Comparison of ENCODE assay signal across 12 cellular contexts in genomic region chr7:96495751-96496216, GRCh38.
A peak's percentile ranks its signal among the peaks of the same experiment; 100 is the strongest.
DNase-seq lines count a peak whose midpoint lies in the region; ATAC-seq and TF ChIP-seq lines count a peak whose summit lies in the region.
"Had no signal": no experiment of that assay in that cellular context is flagged by ENCODE, and none has a peak within 500 bp of the region (broad histone marks: within the 10 kb centered on the region; RNA-seq: fewer than 3 reads in every experiment).

No MANE protein-coding gene starts in this region.

- DNase-seq in DMS153 (lab: John Stamatoyannopoulos, UW) (peak; percentile 82), NCI-H1092 (lab: John Stamatoyannopoulos, UW) (peak; percentile 62), T-cell (no peak), left colon (no peak), GM03348 (ENCODE audit: low spot score) (no peak), foreskin keratinocyte (no peak)
- DNase-seq in effector CD8-positive, alpha-beta T cell (lab: John Stamatoyannopoulos, UW), result no peak
- DNase-seq: HFFc6; NCI-H82; stimulated activated CD4-positive, alpha-beta T cell treated with anti-CD3 and anti-CD28 coated beads, Interleukin-2, amount 100 ng/mL, for 48 hours had no signal

- peaks cover 8 to 9% (median 9%) of the 10 kb centered on the region in 3 donors for H3K4me1 Mint-ChIP-seq in T-cell

- peaks cover 0 to 2% of the 10 kb centered on the region in 2 donors for H3K27me3 Mint-ChIP-seq in T-cell

- no peaks in the 10 kb centered on the region for H3K4me1 ChIP-seq in foreskin keratinocyte
- H3K4me1 ChIP-seq: esophagus muscularis mucosa had no signal

- intact Hi-C loops in left colon (cut with DNase I, micrococcal nuclease), result no loop called here

- H3K4me3 Mint-ChIP-seq in T-cell, result peak overlapping the region in 2 of 3 donors; percentile 11 to 32
- H3K4me3 Mint-ChIP-seq: HFFc6 had no signal

- peak overlapping the region; percentile 30 to 71 for H3K27ac Mint-ChIP-seq in T-cell
- H3K27ac Mint-ChIP-seq: HFFc6 had no signal

- CTCF ChIA-PET in T-cell (lab: Charles Lee), result no interaction called here

- TF ChIP-seq CTCF in foreskin keratinocyte (conservative IDR thresholded peaks at IDR 0.05), result no peak

- ATAC-seq in GM19351 (IDR thresholded peaks at IDR 0.05; ENCODE audit: unreplicated experiment) (peak; percentile 92), T-cell (replicated peaks in 1 of 4) (peak in 2 of 4 experiments; percentile 29 to 42), left colon (no peak), foreskin keratinocyte (no peak)

- POLR2A ChIA-PET in T-cell (lab: Charles Lee), result no interaction called here

- no peaks in the 10 kb centered on the region for H3K27me3 ChIP-seq in foreskin keratinocyte
- H3K27me3 ChIP-seq: esophagus muscularis mucosa had no signal

- H3K36me3 Mint-ChIP-seq in T-cell, result no peaks in the 10 kb centered on the region

- H3K27ac ChIP-seq in foreskin keratinocyte, result no peak overlapping the region
- H3K27ac ChIP-seq: esophagus muscularis mucosa had no signal

- H3K9me3 Mint-ChIP-seq in T-cell, result no peaks in the 10 kb centered on the region

Comparison
In these comparisons a context has a peak if more than half of its experiments do, and no peak if none do; other contexts are left out.
1. DNase-seq: peak in DMS153 (single experiment) and NCI-H1092 (single experiment); none in T-cell (0 of 34), left colon (0 of 2), GM03348 (single experiment), effector CD8-positive, alpha-beta T cell (single experiment) and foreskin keratinocyte (0 of 2).